ENCODE assay signal across 23 cellular contexts in genomic region chr9:111438576-111439235, GRCh38. TPM values are rescaled to one million over a fixed set of nuclear protein-coding genes. Genes with fewer than 3 reads are reported as not detected.
DNase-seq lines count a peak whose midpoint lies in the region; ATAC-seq, FAIRE-seq and TF ChIP-seq lines count a peak whose summit lies in the region.
"Had no signal": no experiment of that assay in that cellular context is flagged by ENCODE, and none has a peak within 500 bp of the region (broad histone marks: within the 10 kb centered on the region; RNA-seq: fewer than 3 reads in every experiment).

No MANE protein-coding gene starts in this region.

- H2AFZ ChIP-seq in endothelial cell of umbilical vein (ENCODE audit: low read depth, low read length): no peak overlapping the region

- no peak for TF ChIP-seq POLR2A in endothelial cell of umbilical vein (IDR thresholded peaks at IDR 0.05; ENCODE audit: low read depth, low read length)

- BruUV-seq in endothelial cell of umbilical vein (replicated peaks; lab: Mats Ljungman, UMichigan): no TSS peak

- intact Hi-C loops in endothelial cell of umbilical vein (cut with micrococcal nuclease): no loop called here

- ATAC-seq in HG03108 (IDR thresholded peaks at IDR 0.05; ENCODE audit: unreplicated experiment): no peak
- ATAC-seq: activated T-cell treated with anti-CD3 and anti-CD28 coated beads, Interleukin-2, amount 50 U/mL, for 72 hours; foreskin keratinocyte; HCT116 had no signal

- CTCF ChIA-PET in endothelial cell of umbilical vein (lab: Charles Lee): no interaction called here

- POLR2A ChIA-PET in endothelial cell of umbilical vein (lab: Charles Lee): no interaction called here

- H3K9me3 ChIP-seq in SJCRH30 (replicated peaks): no peaks in the 10 kb centered on the region
- no peaks in the 10 kb centered on the region for H3K9me3 ChIP-seq in endothelial cell of umbilical vein (replicated peaks; ENCODE audit: control insufficient read depth, insufficient read depth, low read length)
- H3K9me3 ChIP-seq: BE2C, Caco-2, prostate gland, testis had no signal

- no peaks in the 10 kb centered on the region for H3K9me1 ChIP-seq in endothelial cell of umbilical vein (replicated peaks; ENCODE audit: control insufficient read depth, extremely low read depth, insufficient read depth, low read length)

- H3K36me3 ChIP-seq in SJCRH30 (peaks cover 65% of the 10 kb centered on the region), endothelial cell of umbilical vein (ENCODE audit: control insufficient read depth in 2 of 2, extremely low read depth in 1 of 2, insufficient read depth in 2 of 2, low read length in 2 of 2) (peaks cover 4 to 18% of the 10 kb centered on the region in 2 experiments)
- H3K36me3 ChIP-seq: prostate gland had no signal

- 0 out of 2 replicates have a peak overlapping the region, but pooled peaks have one; percentile 6 for H3K27ac ChIP-seq in SJCRH30
- no peak overlapping the region for H3K27ac ChIP-seq in endothelial cell of umbilical vein (ENCODE audit: insufficient read depth, low read depth, low read length)
- H3K27ac ChIP-seq: foreskin keratinocyte, prostate gland, testis had no signal

- no peak for TF ChIP-seq CTCF in endothelial cell of umbilical vein (IDR thresholded peaks at IDR 0.05; ENCODE audit: extremely low read depth in 1 of 2, insufficient read depth in 1 of 2, low read depth in 1 of 2, low read length in 2 of 2)
- TF ChIP-seq CTCF in D721Med (IDR thresholded peaks at IDR 0.05; ENCODE audit: insufficient read depth, missing control alignments): no peak

- no peak overlapping the region for H3K9ac ChIP-seq in endothelial cell of umbilical vein (replicated peaks; ENCODE audit: extremely low read depth, insufficient read depth, low read length)

- H4K20me1 ChIP-seq in endothelial cell of umbilical vein (replicated peaks; ENCODE audit: control insufficient read depth, extremely low read depth, insufficient read depth, low read length): no peaks in the 10 kb centered on the region

- no peaks in the 10 kb centered on the region for H3K79me2 ChIP-seq in endothelial cell of umbilical vein (ENCODE audit: control insufficient read depth, insufficient read depth, low read length)

- DNase-seq in LHCN-M2 (ENCODE audit: low read depth) (peak; percentile 36), SJCRH30 (peak; percentile 63 to 74), endothelial cell of umbilical vein (ENCODE audit: low read depth, low spot score) (peak; percentile 15), retina (peak; percentile 3), DMS114 treated with DMSO at 0.1 percent for 48 hours (lab: John Stamatoyannopoulos, UW; ENCODE audit: unreplicated experiment) (no peak), D721Med (ENCODE audit: insufficient read length, low spot score) (no peak)
- DNase-seq: activated CD4-positive, alpha-beta memory T cell treated with anti-CD3 and anti-CD28 coated beads, Interleukin-2, amount 10 ng/mL, durations not matched to agents 7 days and 5 days; activated naive CD8-positive, alpha-beta T cell treated with anti-CD3 and anti-CD28 coated beads for 36 hours; activated T-cell treated with anti-CD3 and anti-CD28 coated beads, Interleukin-2, amount 50 U/mL, for 72 hours; BE2C; Caco-2; foreskin keratinocyte; Karpas-422; mesendoderm; NCI-H1417 treated with DMSO at 0.1 percent for 48 hours; nephron progenitor cell; Right ventricle myocardium superior; stimulated activated CD4-positive, alpha-beta T cell treated with anti-CD3 and anti-CD28 coated beads, Interleukin-12 subunit alpha, Interleukin-12 subunit beta, amount 100 ng/mL, for 4 hours; testis had no signal

- FAIRE-seq in endothelial cell of umbilical vein (lab: Jason Lieb, UNC): no peak
- FAIRE-seq in D721Med (lab: Jason Lieb, UNC): no peak
- FAIRE-seq: GM12891 had no signal

- H3K27me3 ChIP-seq in SJCRH30 (no peaks in the 10 kb centered on the region), endothelial cell of umbilical vein (ENCODE audit: control insufficient read depth in 2 of 2, insufficient read depth in 2 of 2, low read length in 2 of 2) (no peaks in the 10 kb centered on the region)
- H3K27me3 ChIP-seq: BE2C, foreskin keratinocyte, testis had no signal

- H3K4me1 ChIP-seq in SJCRH30: peaks cover 22% of the 10 kb centered on the region
- no peaks in the 10 kb centered on the region for H3K4me1 ChIP-seq in endothelial cell of umbilical vein (ENCODE audit: control insufficient read depth, extremely low read depth, insufficient read depth, low read length)
- H3K4me1 ChIP-seq: BE2C, Caco-2, foreskin keratinocyte, prostate gland, testis had no signal

- dilution Hi-C loops in endothelial cell of umbilical vein (cut with MboI; ENCODE audit: extremely low pct_ligation_motif_present, low sequenced_read_pairs): no loop called here

- no peak overlapping the region for H3K4me3 ChIP-seq in SJCRH30
- H3K4me3 ChIP-seq in endothelial cell of umbilical vein (replicated peaks in 1 of 3; ENCODE audit: insufficient read depth in 1 of 3, low read depth in 1 of 3, low read length in 3 of 3): no peak overlapping the region
- H3K4me3 ChIP-seq: prostate gland, testis had no signal

- H3K4me2 ChIP-seq in endothelial cell of umbilical vein (ENCODE audit: insufficient read depth, low read length): no peak overlapping the region

TF ChIP-seq in endothelial cell of umbilical vein, 7 proteins besides CTCF, POLR2A, EP300 and RAD21:
- TF ChIP-seq MYC (IDR thresholded peaks at IDR 0.05; ENCODE audit: low read depth, low read length) (no peak), EZH2 (IDR thresholded peaks at IDR 0.05; ENCODE audit: borderline replicate concordance, low read depth, low read length, severe bottlenecking) (no peak), POLR2AphosphoS5 (IDR thresholded peaks at IDR 0.05; ENCODE audit: insufficient read depth, low read depth, low read length) (no peak), FOS (IDR thresholded peaks at IDR 0.05; ENCODE audit: borderline replicate concordance, insufficient read depth, low read length) (no peak), GATA2 (IDR thresholded peaks at IDR 0.05; ENCODE audit: insufficient read depth, insufficient read length, low read depth, low read length) (no peak), JUN (IDR thresholded peaks at IDR 0.05; ENCODE audit: borderline replicate concordance, insufficient read depth, insufficient read length, low read depth) (no peak)
- TF ChIP-seq, protein P1, sequence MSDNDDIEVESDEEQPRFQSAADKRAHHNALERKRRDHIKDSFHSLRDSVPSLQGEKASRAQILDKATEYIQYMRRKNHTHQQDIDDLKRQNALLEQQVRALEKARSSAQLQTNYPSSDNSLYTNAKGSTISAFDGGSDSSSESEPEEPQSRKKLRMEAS (IDR thresholded peaks at IDR 0.05; ENCODE audit: insufficient read depth, insufficient read length): no peak

RNA-seq across cellular contexts. Expression of gene ECPAS, which starts 45.5 kb away (rescaled TPM):
- 47.6 and 48.5 TPM in 2 replicates for total RNA-seq in LHCN-M2 (2014; rRNA removed)
- polyA plus RNA-seq in LHCN-M2 (2012): 31.6 TPM
- total RNA-seq in SJCRH30 (2014; rRNA removed; shearing (Covaris generic)): 112 and 123 TPM in 2 replicates
- 72.3 and 89.3 TPM in 2 replicates for total RNA-seq in endothelial cell of umbilical vein
- 12.0 and 17.9 TPM in 2 replicates for polyA plus RNA-seq in endothelial cell of umbilical vein
- polyA plus RNA-seq in endothelial cell of umbilical vein (2011; cell fraction: cytosol; rRNA removed): 23.2 and 25.5 TPM in 2 replicates
- polyA plus RNA-seq in endothelial cell of umbilical vein (2011; cell fraction: nucleus; rRNA removed): 92.2 and 92.5 TPM in 2 replicates
- polyA plus RNA-seq in endothelial cell of umbilical vein (2012): 63.2 and 64.8 TPM in 2 replicates
- polyA minus RNA-seq in endothelial cell of umbilical vein: 107 and 108 TPM in 2 replicates
- 76.5 TPM for polyA minus RNA-seq in endothelial cell of umbilical vein (2011; cell fraction: cytosol; rRNA and poly(A)+ RNA removed)
- polyA minus RNA-seq in endothelial cell of umbilical vein (2011; cell fraction: nucleus; rRNA and poly(A)+ RNA removed): 102 and 177 TPM in 2 replicates

Comparison
In these comparisons a context has a peak if more than half of its experiments do, and no peak if none do; other contexts are left out.
1. DNase-seq: peak in LHCN-M2 (single experiment), SJCRH30 (2 of 2), endothelial cell of umbilical vein (single experiment) and retina (single experiment); none in DMS114 treated with DMSO at 0.1 percent for 48 hours (single experiment) and D721Med (single experiment).